In the genomic region with DNA sequence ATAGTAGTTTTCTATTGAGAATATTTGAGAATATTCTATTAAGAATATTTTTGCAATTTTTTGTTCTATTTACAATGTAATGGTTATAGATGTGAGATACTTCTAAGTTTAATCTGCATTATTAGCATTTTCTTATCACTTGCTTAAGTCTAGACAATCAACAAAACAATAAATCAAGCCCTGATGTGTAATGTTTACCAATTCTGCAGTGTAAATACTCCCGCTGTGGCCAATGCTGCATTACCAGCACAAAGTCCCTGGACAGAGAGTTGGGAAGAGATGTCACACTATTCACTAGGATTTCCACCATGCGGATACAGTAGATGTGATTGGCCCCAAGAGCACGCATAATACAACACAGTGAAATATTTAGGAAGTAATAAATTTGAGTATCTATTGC, we compare ENCODE assay signal across 15 cellular contexts.
"Had no signal": no experiment of that assay in that cellular context is flagged by ENCODE, and none has a peak within 500 bp of the region (broad histone marks: within the 10 kb centered on the region; RNA-seq: fewer than 3 reads in every experiment).

No MANE protein-coding gene starts in this region.

- H3K27ac Mint-ChIP-seq: activated naive CD4-positive, alpha-beta T cell treated with anti-CD3 and anti-CD28 coated beads, Interleukin-2, amount 10 ng/mL, durations not matched to agents 7 days and 5 days; activated T-helper 2 cell treated with anti-CD3 and anti-CD28 coated beads, Interferon-gamma antibody, Interleukin-2, Interleukin-4, amounts not matched to agents 10 μg/mL and 5 μg/mL and 100 μg/mL, durations not matched to agents 14 hours and 24 hours and 36 hours; memory B cell; natural killer cell; stimulated activated naive B cell treated with anti-CD40 and anti-IgM and Interleukin-4, amounts not matched to agents 10 μg/mL and 1 μg/mL and 100 μg/mL, for 72 hours had no signal

- ATAC-seq: activated CD4-positive, CD25-positive, alpha-beta regulatory T cell treated with anti-CD3 and anti-CD28 coated beads, Interleukin-2, amount 50 U/mL, for 24 hours; esophagus mucosa; natural killer cell; stimulated activated naive B cell treated with anti-CD40 and anti-IgM and Interleukin-4, amounts not matched to agents 10 μg/mL and 1 μg/mL and 100 μg/mL, for 72 hours had no signal

- H3K9me3 ChIP-seq: left ventricle myocardium inferior, right atrium auricular region, thyroid gland had no signal

- H3K27ac ChIP-seq: left ventricle myocardium inferior, right atrium auricular region, skin epidermis, thyroid gland had no signal

- H3K4me1 Mint-ChIP-seq: activated naive CD4-positive, alpha-beta T cell treated with anti-CD3 and anti-CD28 coated beads, Interleukin-2, amount 10 ng/mL, durations not matched to agents 7 days and 5 days; natural killer cell had no signal

- H3K4me1 ChIP-seq: thyroid gland had no signal

- H3K27me3 Mint-ChIP-seq: activated naive CD4-positive, alpha-beta T cell treated with anti-CD3 and anti-CD28 coated beads, Interleukin-2, amount 10 ng/mL, durations not matched to agents 7 days and 5 days; memory B cell; stimulated activated naive B cell treated with anti-CD40 and anti-IgM and Interleukin-4, amounts not matched to agents 10 μg/mL and 1 μg/mL and 100 μg/mL, for 72 hours had no signal

- H3K9me3 Mint-ChIP-seq: activated naive CD4-positive, alpha-beta T cell treated with anti-CD3 and anti-CD28 coated beads, Interleukin-2, amount 10 ng/mL, durations not matched to agents 7 days and 5 days; activated T-helper 2 cell treated with anti-CD3 and anti-CD28 coated beads, Interferon-gamma antibody, Interleukin-2, Interleukin-4, amounts not matched to agents 10 μg/mL and 5 μg/mL and 100 μg/mL, durations not matched to agents 14 hours and 24 hours and 36 hours; memory B cell; natural killer cell; stimulated activated naive B cell treated with anti-CD40 and anti-IgM and Interleukin-4, amounts not matched to agents 10 μg/mL and 1 μg/mL and 100 μg/mL, for 72 hours had no signal

- H3K36me3 Mint-ChIP-seq: natural killer cell had no signal

- H3K4me3 Mint-ChIP-seq: activated naive CD4-positive, alpha-beta T cell treated with anti-CD3 and anti-CD28 coated beads, Interleukin-2, amount 10 ng/mL, durations not matched to agents 7 days and 5 days; memory B cell; natural killer cell; stimulated activated naive B cell treated with anti-CD40 and anti-IgM and Interleukin-4, amounts not matched to agents 10 μg/mL and 1 μg/mL and 100 μg/mL, for 72 hours had no signal

- H3K27me3 ChIP-seq: right atrium auricular region, thyroid gland had no signal

- DNase-seq: activated naive CD4-positive, alpha-beta T cell treated with anti-CD3 and anti-CD28 coated beads, Interleukin-2, amount 10 ng/mL, durations not matched to agents 7 days and 5 days; islet precursor cell; left ventricle myocardium inferior; natural killer cell; posterior cingulate gyrus; stimulated activated CD4-positive, alpha-beta T cell treated with anti-CD3 and anti-CD28 coated beads, Interleukin-15, amount 100 ng/mL, for 24 hours; stimulated activated CD4-positive, alpha-beta T cell treated with anti-CD3 and anti-CD28 coated beads, Interleukin-4, amount 100 ng/mL, for 1 hour; stimulated activated naive B cell treated with anti-CD40 and anti-IgM and Interleukin-4, amounts not matched to agents 10 μg/mL and 1 μg/mL and 100 μg/mL, for 72 hours; thyroid gland had no signal

- H3K4me3 ChIP-seq: left ventricle myocardium inferior, right atrium auricular region, skin epidermis, thyroid gland had no signal
